10 cellular contexts compared by ENCODE assay signal in the genomic region with DNA sequence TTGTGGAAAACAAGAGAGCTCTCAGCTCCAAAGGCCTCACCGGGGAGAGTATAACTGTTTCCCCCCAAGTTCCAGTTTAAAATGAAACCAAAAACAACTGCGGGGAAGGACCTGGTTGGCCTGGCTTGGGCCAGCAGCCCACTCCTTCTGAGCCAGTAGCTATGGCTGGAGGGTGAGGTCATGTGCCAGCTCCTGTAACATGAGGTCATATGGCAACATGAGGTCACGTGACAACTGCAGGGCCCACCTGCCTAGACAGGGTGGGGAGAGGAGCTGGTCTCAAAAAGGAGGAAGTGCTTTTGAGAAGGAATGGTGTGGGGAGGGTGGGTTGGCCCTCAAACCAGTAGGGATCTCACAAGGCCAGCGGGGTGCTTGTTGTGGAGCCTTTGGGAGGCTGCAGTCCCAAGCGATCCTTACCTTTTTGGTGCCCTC. TPM values are rescaled to one million over a fixed set of nuclear protein-coding genes. Genes with fewer than 3 reads are reported as not detected.
DNase-seq lines count a peak whose midpoint lies in the region; ATAC-seq and TF ChIP-seq lines count a peak whose summit lies in the region.
"Had no signal": no experiment of that assay in that cellular context is flagged by ENCODE, and none has a peak within 500 bp of the region (broad histone marks: within the 10 kb centered on the region; RNA-seq: fewer than 3 reads in every experiment).

No MANE protein-coding gene starts in this region.

- intact Hi-C loops in OCI-LY7 (cut with micrococcal nuclease; ENCODE audit: unreplicated experiment) (no loop called here), spleen (cut with DNase I; ENCODE audit: low total_unique reads) (no loop called here)

- H3K27me3 Mint-ChIP-seq in GM23338 (ENCODE audit: insufficient read depth, low read depth, poor library complexity) = peaks cover 15% of the 10 kb centered on the region

- H3K4me2 ChIP-seq in GM23338 (no peak overlapping the region), OCI-LY7 (ENCODE audit: low read length) (peak overlapping the region; percentile 43)

- H3K4me1 Mint-ChIP-seq in GM23338 = peaks cover 26% of the 10 kb centered on the region

- TF ChIP-seq POLR2A in spleen (IDR thresholded peaks at IDR 0.05) = no peak

- H3K27ac ChIP-seq in GM23338 (ENCODE audit: low read depth) (no peak overlapping the region), OCI-LY7 (ENCODE audit: low read depth, low read length, poor library complexity, severe bottlenecking) (no peak overlapping the region), muscle layer of colon (ENCODE audit: low read depth, low read length) (no peak overlapping the region), spleen (peak overlapping the region in 4 of 8 donors; percentile 30 to 50 (median 44))
- H3K27ac ChIP-seq: cardiac muscle cell, SK-N-MC had no signal

- H3K79me2 ChIP-seq in GM23338 (replicated peaks; ENCODE audit: insufficient read depth) (no peaks in the 10 kb centered on the region), OCI-LY7 (ENCODE audit: insufficient read depth, low read depth, low read length) (no peaks in the 10 kb centered on the region)

- H3K4me1 ChIP-seq in GM23338 (ENCODE audit: insufficient read depth) = peaks cover 4% of the 10 kb centered on the region
- peaks cover 52% of the 10 kb centered on the region for H3K4me1 ChIP-seq in OCI-LY7 (ENCODE audit: insufficient read depth, low read length, poor library complexity, severe bottlenecking)
- peaks cover 12% of the 10 kb centered on the region for H3K4me1 ChIP-seq in muscle layer of colon (ENCODE audit: insufficient read depth, low read length)
- peaks cover 0 to 60% (median 36%) of the 10 kb centered on the region in 6 donors for H3K4me1 ChIP-seq in spleen

- POLR2A ChIA-PET in OCI-LY7 (lab: Charles Lee) = interaction anchor here (0.6 to 5.7 kb wide), 6 partner anchors 8 to 312 kb away, joined by 3 to 53 read pairs (median 4); no protein-coding TSS in a partner anchor

- CTCF ChIA-PET in OCI-LY7 (lab: Charles Lee; ENCODE audit: unreplicated experiment) = interaction anchor here (0.8 kb wide), 1 partner anchor 13 kb away, joined by 3 read pairs; no protein-coding TSS in a partner anchor

- H3K9me2 ChIP-seq in GM23338 (ENCODE audit: insufficient read depth) (no peaks in the 10 kb centered on the region), OCI-LY7 (ENCODE audit: insufficient read depth, low read length) (no peaks in the 10 kb centered on the region)

- no peak overlapping the region for H3K4me3 ChIP-seq in GM23338
- no peak overlapping the region for H3K4me3 ChIP-seq in OCI-LY7 (ENCODE audit: low read depth, low read length, poor library complexity, severe bottlenecking)
- peak overlapping the region; percentile 5 to 30 for H3K4me3 ChIP-seq in muscle layer of colon (ENCODE audit: low read depth in 1 of 2, low read length in 2 of 2)
- H3K4me3 ChIP-seq in spleen = peak overlapping the region in 3 of 8 donors; percentile 1 to 30 (median 9)
- H3K4me3 ChIP-seq: cardiac muscle cell, SK-N-MC had no signal

- H3K36me3 ChIP-seq in GM23338 (ENCODE audit: insufficient read depth) (no peaks in the 10 kb centered on the region), OCI-LY7 (ENCODE audit: insufficient read depth, low read length) (no peaks in the 10 kb centered on the region), muscle layer of colon (ENCODE audit: insufficient read depth, low read length) (no peaks in the 10 kb centered on the region), spleen (no peaks in the 10 kb centered on the region)
- H3K36me3 ChIP-seq: cardiac muscle cell had no signal

- H3K4me3 Mint-ChIP-seq in GM23338 = no peak overlapping the region

- 42 to 66% (median 56%) methylated on average over 5 of the region's 5 CpGs for WGBS in spleen, 5 donors

- no peak overlapping the region for H3K27ac Mint-ChIP-seq in GM23338

- H3K27me3 ChIP-seq in GM23338 (ENCODE audit: insufficient read depth) (no peaks in the 10 kb centered on the region), muscle layer of colon (ENCODE audit: control insufficient read depth in 1 of 2, insufficient read depth in 2 of 2, low read length in 2 of 2) (no peaks in the 10 kb centered on the region), spleen (replicated peaks in 1 of 7) (no peaks in the 10 kb centered on the region)
- H3K27me3 ChIP-seq: cardiac muscle cell had no signal

- TF ChIP-seq CTCF in GM23338 (conservative IDR thresholded peaks at IDR 0.05; ENCODE audit: low read depth in 2 of 2) (no peak), OCI-LY7 (conservative IDR thresholded peaks at IDR 0.05; ENCODE audit: low read length) (no peak), spleen (IDR thresholded peaks at IDR 0.05 in 8 of 11, conservative IDR thresholded peaks at IDR 0.05 in 3 of 11) (no peak)

- no peaks in the 10 kb centered on the region for H3F3A ChIP-seq in GM23338 (replicated peaks; ENCODE audit: low read depth)

- no peaks in the 10 kb centered on the region; the same call in 1 of the 3 replicates for H3K36me3 Mint-ChIP-seq in GM23338 (ENCODE audit: low read depth)

- H3K9me3 Mint-ChIP-seq in GM23338 = no peaks in the 10 kb centered on the region; the same call in 2 of the 3 replicates

- no peak overlapping the region for H3K9ac ChIP-seq in muscle layer of colon (ENCODE audit: low read length)

- H3K9me3 ChIP-seq in OCI-LY7 (ENCODE audit: low read length) (no peaks in the 10 kb centered on the region), muscle layer of colon (ENCODE audit: low read length) (no peaks in the 10 kb centered on the region), spleen (no peaks in the 10 kb centered on the region)

- BruUV-seq in OCI-LY7 (replicated peaks; lab: Mats Ljungman, UMichigan) = no TSS peak

- H2AFZ ChIP-seq in GM23338 = peak overlapping the region; percentile 94
- H2AFZ ChIP-seq in OCI-LY7 (ENCODE audit: low read length) = peak overlapping the region; percentile 63; the same call in 1 of the 2 replicates

- ATAC-seq in GM23338 = peak; percentile 39

- DNase-seq in ELF-1 (ENCODE audit: low read depth, low spot score) = peak; percentile 68
- DNase-seq in GM23338 (ENCODE audit: low spot score) = peak; percentile 37
- peak; percentile 83 for DNase-seq in OCI-LY7 (ENCODE audit: low spot score)
- DNase-seq in retina = no peak
- no peak for DNase-seq in activated T-cell treated with anti-CD3 and anti-CD28 coated beads, Interleukin-2, amount 50 U/mL, for 1 hour
- no peak for DNase-seq in spleen
- DNase-seq in NCI-H524 treated with DMSO at 0.1 percent for 48 hours (lab: John Stamatoyannopoulos, UW) = no peak

- H4K20me1 ChIP-seq in GM23338 (replicated peaks; ENCODE audit: insufficient read depth) (no peaks in the 10 kb centered on the region), OCI-LY7 (ENCODE audit: insufficient read depth, low read length) (no peaks in the 10 kb centered on the region)

RNA-seq across cellular contexts. Expression of gene CRB2, which starts 29.3 kb away (rescaled TPM):
- total RNA-seq in GM23338 (2014; rRNA removed; shearing (Covaris generic)) = 9.8 and 10.2 TPM in 2 replicates
- polyA plus RNA-seq in GM23338 (2016; fragmentation: Nextera tagmentation; extraction: Ambion mirVana) (0.34 and 0.50 TPM in 2 replicates), spleen (1 to 10 TPM in 1 of 3 donors, under 1 TPM in 2; 0.42 to 1.2 (median 0.52) TPM)
- 0.88 and 1.6 TPM in 2 replicates for total RNA-seq in OCI-LY7 (2014; rRNA removed; shearing (Covaris generic))
- total RNA-seq in OCI-LY7 (2022) (2.6 and 3.4 TPM in 2 replicates), spleen (1 to 10 TPM in 6 of 7 donors, under 1 TPM in 1; 0.34 to 3.0 (median 2.2) TPM)

RNA-seq across cellular contexts. Expression of gene STRBP, which starts 58.3 kb away (rescaled TPM):
- total RNA-seq in GM23338 (2014; rRNA removed; shearing (Covaris generic)) = 113 and 116 TPM in 2 replicates
- 80.5 and 89.0 TPM in 2 replicates for polyA plus RNA-seq in GM23338 (2016; fragmentation: Nextera tagmentation; extraction: Ambion mirVana)
- 82.8 and 96.0 TPM in 2 replicates for total RNA-seq in OCI-LY7 (2014; rRNA removed; shearing (Covaris generic))
- total RNA-seq in OCI-LY7 (2022) = 179 and 184 TPM in 2 replicates
- 10 to 100 TPM; 23.8 to 48.4 (median 36.8) TPM for total RNA-seq in spleen
- polyA plus RNA-seq in spleen = 10 to 100 TPM; 30.9 to 57.1 (median 36.5) TPM

Comparison
In these comparisons a context has a peak if more than half of its experiments do, and no peak if none do; other contexts are left out.
1. DNase-seq: peak in ELF-1 (single experiment), GM23338 (single experiment) and OCI-LY7 (single experiment); none in retina (single experiment), activated T-cell treated with anti-CD3 and anti-CD28 coated beads, Interleukin-2, amount 50 U/mL, for 1 hour (single experiment), spleen (single experiment) and NCI-H524 treated with DMSO at 0.1 percent for 48 hours (single experiment).
2. H3K4me3 ChIP-seq: peak in muscle layer of colon (2 of 2); none in GM23338 (single experiment) and OCI-LY7 (single experiment).